20 cellular contexts compared by ENCODE assay signal in the genomic region with DNA sequence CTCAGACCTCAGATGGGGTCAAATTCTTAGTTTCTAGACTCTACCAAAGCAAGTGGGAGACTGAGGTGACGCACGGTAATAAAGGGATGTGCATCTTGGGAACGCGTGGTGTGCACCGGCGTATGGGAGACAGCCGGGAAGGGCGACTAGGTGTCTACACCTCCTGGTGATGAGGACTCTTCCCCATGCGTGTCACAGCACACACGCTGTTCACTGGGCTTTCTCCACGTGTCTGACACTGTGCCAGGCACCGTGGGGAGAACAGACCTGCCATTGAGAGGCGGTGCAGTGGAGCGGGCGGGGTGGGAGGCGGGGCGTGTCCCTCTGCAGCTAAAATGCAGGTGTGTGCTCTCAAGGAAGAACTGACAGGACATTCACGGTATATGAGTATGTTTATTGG. TPM values are rescaled to one million over a fixed set of nuclear protein-coding genes. Genes with fewer than 3 reads are reported as not detected.
"Had no signal": no experiment of that assay in that cellular context is flagged by ENCODE, and none has a peak within 500 bp of the region (broad histone marks: within the 10 kb centered on the region; RNA-seq: fewer than 3 reads in every experiment).

No MANE protein-coding gene starts in this region.

- H3K27ac Mint-ChIP-seq: activated CD8-positive, alpha-beta T cell treated with anti-CD3 and anti-CD28 coated beads, Interleukin-2, amount 10 ng/mL, durations not matched to agents 7 days and 5 days; activated naive CD8-positive, alpha-beta T cell treated with anti-CD3 and anti-CD28 coated beads for 36 hours; natural killer cell treated with Interleukin-12 subunit alpha and Interleukin-12 subunit beta and Interleukin-15 and Interleukin-18, amount 100 ng/mL, for 72 hours; stimulated activated naive B cell treated with anti-CD40 and anti-IgM and Interleukin-4, amounts not matched to agents 10 μg/mL and 1 μg/mL and 100 μg/mL, for 72 hours; T-cell; T-helper 2 cell treated with Interferon-gamma antibody and Interleukin-4, amounts not matched to agents 5 μg/mL and 100 μg/mL, for 36 hours had no signal

- H3K9me3 Mint-ChIP-seq: activated naive CD8-positive, alpha-beta T cell treated with anti-CD3 and anti-CD28 coated beads for 36 hours; natural killer cell treated with Interleukin-12 subunit alpha and Interleukin-12 subunit beta and Interleukin-15 and Interleukin-18, amount 100 ng/mL, for 72 hours; stimulated activated naive B cell treated with anti-CD40 and anti-IgM and Interleukin-4, amounts not matched to agents 10 μg/mL and 1 μg/mL and 100 μg/mL, for 72 hours; T-cell; T-helper 2 cell treated with Interferon-gamma antibody and Interleukin-4, amounts not matched to agents 5 μg/mL and 100 μg/mL, for 36 hours had no signal

- H3K27ac ChIP-seq: left lung, right lobe of liver, VCaP had no signal

- H3K4me1 ChIP-seq: right lobe of liver had no signal

- H3K27me3 ChIP-seq: right lobe of liver, thyroid gland had no signal

- H3K36me3 ChIP-seq: left lung, right lobe of liver, thyroid gland had no signal

- H3K36me3 Mint-ChIP-seq: activated naive CD8-positive, alpha-beta T cell treated with anti-CD3 and anti-CD28 coated beads for 36 hours; stimulated activated naive B cell treated with anti-CD40 and anti-IgM and Interleukin-4, amounts not matched to agents 10 μg/mL and 1 μg/mL and 100 μg/mL, for 72 hours; T-cell had no signal

- H3K4me3 ChIP-seq: left lung, right lobe of liver, smooth muscle cell, thyroid gland had no signal

- ATAC-seq: activated CD8-positive, alpha-beta T cell treated with anti-CD3 and anti-CD28 coated beads, Interleukin-2, amount 10 ng/mL, durations not matched to agents 7 days and 5 days; left lung; natural killer cell treated with Interleukin-12 subunit alpha and Interleukin-12 subunit beta and Interleukin-15 and Interleukin-18, amount 100 ng/mL, for 72 hours; right lobe of liver; stimulated activated naive B cell treated with anti-CD40 and anti-IgM and Interleukin-4, amounts not matched to agents 10 μg/mL and 1 μg/mL and 100 μg/mL, for 72 hours; T-cell had no signal

- DNase-seq: activated CD4-positive, alpha-beta T cell treated with anti-CD3 and anti-CD28 coated beads, Interleukin-2, amount 50 U/mL, for 1 hour; activated CD4-positive, CD25-positive, alpha-beta regulatory T cell treated with anti-CD3 and anti-CD28 coated beads, Interleukin-2, amount 50 U/mL, for 72 hours; activated CD8-positive, alpha-beta T cell treated with anti-CD3 and anti-CD28 coated beads, Interleukin-2, amount 10 ng/mL, durations not matched to agents 7 days and 5 days; activated naive CD4-positive, alpha-beta T cell; activated naive CD8-positive, alpha-beta T cell treated with anti-CD3 and anti-CD28 coated beads for 36 hours; effector CD4-positive, alpha-beta T cell; left lung; mammary epithelial cell; midbrain; right lobe of liver; stimulated activated CD4-positive, alpha-beta T cell treated with anti-CD3 and anti-CD28 coated beads, Interleukin-15, amount 100 ng/mL, for 24 hours; stimulated activated naive B cell treated with anti-CD40 and anti-IgM and Interleukin-4, amounts not matched to agents 10 μg/mL and 1 μg/mL and 100 μg/mL, for 72 hours; T-cell; thyroid gland had no signal

- H3K9me3 ChIP-seq: left lung, right lobe of liver, thyroid gland had no signal

- H3K4me3 Mint-ChIP-seq: activated CD8-positive, alpha-beta T cell treated with anti-CD3 and anti-CD28 coated beads, Interleukin-2, amount 10 ng/mL, durations not matched to agents 7 days and 5 days; activated naive CD8-positive, alpha-beta T cell treated with anti-CD3 and anti-CD28 coated beads for 36 hours; natural killer cell treated with Interleukin-12 subunit alpha and Interleukin-12 subunit beta and Interleukin-15 and Interleukin-18, amount 100 ng/mL, for 72 hours; stimulated activated naive B cell treated with anti-CD40 and anti-IgM and Interleukin-4, amounts not matched to agents 10 μg/mL and 1 μg/mL and 100 μg/mL, for 72 hours; T-cell; T-helper 2 cell treated with Interferon-gamma antibody and Interleukin-4, amounts not matched to agents 5 μg/mL and 100 μg/mL, for 36 hours had no signal

RNA-seq across cellular contexts. Expression of gene FXYD6, which starts 5.3 kb away (rescaled TPM):
- total RNA-seq: fibroblast of villous mesenchyme; natural killer cell treated with Interleukin-12 subunit alpha and Interleukin-12 subunit beta and Interleukin-15 and Interleukin-18, amount 100 ng/mL, for 72 hours had no signal

RNA-seq across cellular contexts. Expression of gene FXYD2, which starts 46.6 kb away (rescaled TPM):
- total RNA-seq: fibroblast of villous mesenchyme, mammary epithelial cell, smooth muscle cell had no signal

RNA-seq across cellular contexts. Expression of gene TMPRSS13, which starts 58.0 kb away (rescaled TPM):
- total RNA-seq: fibroblast of villous mesenchyme, kidney epithelial cell had no signal
